ENCODE assay signal across 13 cellular contexts in the genomic region with DNA sequence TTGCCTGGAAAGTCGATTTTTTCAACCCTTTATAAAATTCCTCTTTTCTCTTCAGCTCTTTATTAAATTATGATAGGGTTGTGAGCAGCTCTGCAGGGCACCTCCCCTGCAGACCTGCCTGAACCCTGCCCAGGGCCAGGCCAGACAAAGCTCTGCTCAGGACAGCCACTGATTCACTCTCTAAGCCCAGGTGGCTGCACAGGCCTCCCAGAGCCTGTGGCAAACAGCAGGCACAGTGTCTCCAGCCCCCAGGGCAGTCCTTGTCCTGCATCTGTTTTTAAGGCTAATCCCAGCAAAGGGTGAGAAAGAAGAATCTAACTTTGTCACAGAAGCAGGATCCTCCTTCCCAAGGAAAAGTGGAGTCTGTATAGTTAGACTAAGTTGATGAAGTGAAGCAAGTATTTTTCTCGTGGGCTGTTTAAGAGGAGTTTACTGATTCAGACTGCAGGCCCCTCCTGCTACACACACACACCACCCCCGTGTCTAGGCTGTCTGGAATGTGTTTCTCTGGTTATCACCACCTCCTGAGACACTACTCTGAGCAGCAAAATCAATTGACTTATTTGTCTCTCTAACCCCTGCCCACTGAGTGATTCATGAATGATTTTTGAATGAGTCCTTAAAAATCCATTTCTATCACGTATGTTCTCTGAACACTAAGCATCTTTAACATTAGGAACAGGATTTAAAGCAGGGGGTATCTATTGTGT.
DNase-seq lines count a peak whose midpoint lies in the region; ATAC-seq, FAIRE-seq and TF ChIP-seq lines count a peak whose summit lies in the region.
"Had no signal": no experiment of that assay in that cellular context is flagged by ENCODE, and none has a peak within 500 bp of the region (broad histone marks: within the 10 kb centered on the region; RNA-seq: fewer than 3 reads in every experiment).

No MANE protein-coding gene starts in this region.

- no peaks in the 10 kb centered on the region for H3K79me2 ChIP-seq in keratinocyte (ENCODE audit: control insufficient read depth, insufficient read depth, low read length)

- in situ Hi-C loops in brain microvascular endothelial cell (cut with HindIII; ENCODE audit: low pct_ligation_motif_present, low sequenced_read_pairs), result no loop called here
- in situ Hi-C loops in G401 (cut with HindIII; ENCODE audit: low sequenced_read_pairs), result no loop called here

- H3K4me3 ChIP-seq in brain microvascular endothelial cell (ENCODE audit: low read depth, low read length) (no peak overlapping the region), keratinocyte (ENCODE audit: control insufficient read depth in 2 of 3, extremely low read depth in 1 of 3, insufficient read depth in 2 of 3, low read depth in 1 of 3, low read length in 3 of 3) (peak overlapping the region in 1 of 3 experiments; percentile 7)

- H4K20me1 ChIP-seq in keratinocyte (ENCODE audit: control insufficient read depth, extremely low read depth, insufficient read depth, low read length), result no peaks in the 10 kb centered on the region

- no peaks in the 10 kb centered on the region for H3K36me3 ChIP-seq in brain microvascular endothelial cell (replicated peaks)
- H3K36me3 ChIP-seq in keratinocyte (ENCODE audit: control insufficient read depth in 2 of 2, extremely low read depth in 1 of 2, insufficient read depth in 2 of 2, low read length in 2 of 2), result no peaks in the 10 kb centered on the region

- no peaks in the 10 kb centered on the region for H3K9me3 ChIP-seq in keratinocyte (ENCODE audit: control insufficient read depth, low read depth, low read length)

- peak; percentile 92 for FAIRE-seq in keratinocyte (lab: Jason Lieb, UNC)

- dilution Hi-C loops in keratinocyte (cut with MboI; ENCODE audit: extremely low pct_ligation_motif_present, low sequenced_read_pairs), result no loop called here

- H3K9ac ChIP-seq in keratinocyte (ENCODE audit: control insufficient read depth, extremely low read depth, insufficient read depth, low read length), result peak overlapping the region; percentile 5

- peak overlapping the region; percentile 34 for H2AFZ ChIP-seq in keratinocyte (ENCODE audit: control insufficient read depth, low read length)

- H3K27me3 ChIP-seq in brain microvascular endothelial cell (replicated peaks) (no peaks in the 10 kb centered on the region), keratinocyte (ENCODE audit: control insufficient read depth, extremely low read depth, insufficient read depth, low read length) (no peaks in the 10 kb centered on the region)

- H3K9me1 ChIP-seq in keratinocyte (ENCODE audit: control insufficient read depth, extremely low read depth, insufficient read depth, low read length), result no peaks in the 10 kb centered on the region

- TF ChIP-seq POLR2A in GM18505 (IDR thresholded peaks at IDR 0.05; ENCODE audit: borderline replicate concordance, extremely low read depth, insufficient read depth, insufficient read length), result no peak

- H3K27ac ChIP-seq in brain microvascular endothelial cell (peak overlapping the region; percentile 36), keratinocyte (ENCODE audit: control insufficient read depth, insufficient read depth, low read length) (peak overlapping the region; percentile 58)
- H3K27ac ChIP-seq: C4-2B had no signal

- TF ChIP-seq CTCF in brain microvascular endothelial cell (IDR thresholded peaks at IDR 0.05; ENCODE audit: low read depth, low read length, missing control alignments) (no peak), keratinocyte (optimal IDR thresholded peaks at IDR 0.05 in 1 of 3, IDR thresholded peaks at IDR 0.05 in 1 of 3, conservative IDR thresholded peaks at IDR 0.05 in 1 of 3; ENCODE audit: extremely low read depth in 1 of 3, insufficient read depth in 2 of 3, low read length in 3 of 3) (no peak)

- peak overlapping the region; percentile 63 for H3K4me2 ChIP-seq in keratinocyte (ENCODE audit: control insufficient read depth, extremely low read depth, insufficient read depth, low read depth, low read length)

- ATAC-seq in GM18505 (IDR thresholded peaks at IDR 0.05; ENCODE audit: unreplicated experiment), result no peak
- ATAC-seq: activated CD8-positive, alpha-beta T cell treated with anti-CD3 and anti-CD28 coated beads, Interleukin-2, amount 10 ng/mL, durations not matched to agents 7 days and 5 days had no signal

- DNase-seq in AG08395 (ENCODE audit: low spot score), result peak; percentile 70
- DNase-seq in HT1080 (ENCODE audit: low read depth), result peak; percentile 78
- peak; percentile 87 for DNase-seq in brain microvascular endothelial cell
- DNase-seq in keratinocyte (ENCODE audit: low read depth, low spot score), result peak; percentile 60
- no peak for DNase-seq in effector CD4-positive, alpha-beta T cell
- DNase-seq in G401 (ENCODE audit: low spot score), result no peak
- no peak for DNase-seq in dermis blood vessel endothelial cell
- DNase-seq: activated CD8-positive, alpha-beta T cell treated with anti-CD3 and anti-CD28 coated beads, Interleukin-2, amount 10 ng/mL, durations not matched to agents 7 days and 5 days; glutamatergic neuron; naive B cell; NCI-H2171 had no signal

- H3K4me1 ChIP-seq in keratinocyte (ENCODE audit: control insufficient read depth, extremely low read depth, insufficient read depth, low read length), result peaks cover 21% of the 10 kb centered on the region

Comparison
In these comparisons a context has a peak if more than half of its experiments do, and no peak if none do; other contexts are left out.
1. DNase-seq: peak in AG08395 (single experiment), HT1080 (single experiment), brain microvascular endothelial cell (single experiment) and keratinocyte (single experiment); none in effector CD4-positive, alpha-beta T cell (single experiment), G401 (single experiment) and dermis blood vessel endothelial cell (single experiment).